In the genomic region with DNA sequence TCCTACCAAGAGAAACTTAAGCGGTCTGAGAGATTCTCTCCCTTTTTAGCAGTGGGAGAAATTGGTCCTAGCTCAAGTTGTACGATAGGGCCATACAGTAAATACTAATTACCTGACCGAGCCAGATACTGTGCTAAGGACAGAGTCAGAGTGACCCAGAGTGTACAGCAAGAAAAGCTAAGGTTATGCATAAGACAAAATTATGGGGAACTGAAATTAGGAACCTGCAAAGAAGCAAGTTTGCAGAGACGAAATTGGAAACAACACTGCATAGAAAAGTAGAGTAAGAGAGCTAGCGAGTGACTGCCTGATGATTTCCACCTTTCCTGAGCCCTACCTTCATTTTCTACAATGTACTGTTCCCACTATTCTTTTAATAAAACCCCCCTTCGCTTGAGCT, we compare ENCODE assay signal across 21 cellular contexts.
DNase-seq lines count a peak whose midpoint lies in the region; ATAC-seq lines count a peak whose summit lies in the region.
"Had no signal": no experiment of that assay in that cellular context is flagged by ENCODE, and none has a peak within 500 bp of the region (broad histone marks: within the 10 kb centered on the region; RNA-seq: fewer than 3 reads in every experiment).

No MANE protein-coding gene starts in this region.

- no peaks in the 10 kb centered on the region for H4K20me1 ChIP-seq in Karpas-422 (ENCODE audit: insufficient read depth, low read depth, low read length)

- no peaks in the 10 kb centered on the region for H3K9me3 ChIP-seq in Karpas-422 (ENCODE audit: low read length)
- H3K9me3 ChIP-seq: SJCRH30, testis had no signal

- H2AFZ ChIP-seq in Karpas-422 (ENCODE audit: low read length): no peak overlapping the region
- H2AFZ ChIP-seq: PC-9 had no signal

- H3K9ac ChIP-seq in Karpas-422 (ENCODE audit: low read length): no peak overlapping the region

- no peaks in the 10 kb centered on the region for H3K36me3 ChIP-seq in Karpas-422 (ENCODE audit: insufficient read depth, low read length)
- H3K36me3 ChIP-seq: SJCRH30 had no signal

- 0 out of 2 replicates have a peak, but pooled peaks cover 2% of the 10 kb centered on the region for H3K27me3 ChIP-seq in Karpas-422 (ENCODE audit: low read length)
- H3K27me3 ChIP-seq: SJCRH30, testis had no signal

- no peak overlapping the region for H3K4me2 ChIP-seq in Karpas-422 (ENCODE audit: low read depth, low read length, poor library complexity, severe bottlenecking)
- H3K4me2 ChIP-seq: PC-9 had no signal

- H3K4me3 ChIP-seq in Karpas-422 (ENCODE audit: low read length): no peak overlapping the region
- H3K4me3 ChIP-seq: PC-9, SJCRH30, testis had no signal

- in situ Hi-C loops in ACHN (cut with HindIII; ENCODE audit: low pct_ligation_motif_present, low pct_unique_long_range_greater_than_20kb, low sequenced_read_pairs): no loop called here

- no peak overlapping the region for H3K27ac ChIP-seq in Karpas-422 (ENCODE audit: low read length)
- H3K27ac ChIP-seq: PC-9, SJCRH30, testis had no signal

- no peaks in the 10 kb centered on the region for H3K79me2 ChIP-seq in Karpas-422 (ENCODE audit: low read length)

- peak; percentile 61 for DNase-seq in RPMI8226
- DNase-seq in ACHN: no peak
- DNase-seq in iPS-NIHi11 (ENCODE audit: low spot score): no peak
- DNase-seq in Karpas-422: no peak
- DNase-seq: activated B cell treated with CpG ODN at 0.5 μM for 24 hours; activated CD4-positive, alpha-beta memory T cell treated with anti-CD3 and anti-CD28 coated beads, Interleukin-2, amount 10 ng/mL, durations not matched to agents 7 days and 5 days; activated naive CD4-positive, alpha-beta T cell treated with Interleukin-2 at 50 U/mL for 16 hours; amniotic stem cell; cortex of kidney; IMR-90; midbrain; NCI-H146; PC-9; SJCRH30; T-helper 17 cell; testis had no signal

- ATAC-seq in GM18520 (IDR thresholded peaks at IDR 0.05; ENCODE audit: unreplicated experiment) (peak; percentile 93), GM19463 (IDR thresholded peaks at IDR 0.05; ENCODE audit: unreplicated experiment) (peak; percentile 82), HG03175 (IDR thresholded peaks at IDR 0.05; ENCODE audit: unreplicated experiment) (peak; percentile 86), HG02678 (IDR thresholded peaks at IDR 0.05; ENCODE audit: unreplicated experiment) (no peak)
- ATAC-seq: stimulated activated memory B cell treated with anti-CD40 and anti-IgM and Interleukin-4, amounts not matched to agents 10 μg/mL and 1 μg/mL and 100 μg/mL, for 72 hours; T-helper 17 cell had no signal

- H3K4me1 ChIP-seq in Karpas-422 (ENCODE audit: low read length): peaks cover 8% of the 10 kb centered on the region
- H3K4me1 ChIP-seq: SJCRH30, testis had no signal

- H3K9me2 ChIP-seq in Karpas-422 (replicated peaks; ENCODE audit: insufficient read depth, low read length): no peaks in the 10 kb centered on the region
